19 cellular contexts compared by ENCODE assay signal in the genomic region with DNA sequence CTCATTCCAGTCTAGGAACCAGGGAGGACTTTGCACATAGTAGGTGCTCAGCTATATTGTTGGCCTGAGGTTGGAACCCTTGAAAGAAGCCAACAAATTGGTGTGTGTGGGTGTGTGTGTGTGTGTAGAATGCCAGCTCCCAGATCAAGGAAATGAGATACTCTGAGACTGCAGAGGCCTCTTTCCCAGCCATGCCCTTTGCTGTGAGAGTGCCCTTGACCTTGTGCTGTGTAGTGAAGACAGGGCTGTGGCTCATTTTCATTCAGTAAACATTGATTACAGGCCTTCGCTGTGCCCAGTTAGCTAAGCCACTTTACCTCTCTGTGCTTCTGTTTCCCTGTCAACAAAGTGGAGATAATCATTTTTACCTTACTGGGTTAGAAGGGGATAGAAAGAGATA. TPM values are rescaled to one million over a fixed set of nuclear protein-coding genes. Genes with fewer than 3 reads are reported as not detected.
A peak's percentile ranks its signal among the peaks of the same experiment; 100 is the strongest.
DNase-seq lines count a peak whose midpoint lies in the region; ATAC-seq and TF ChIP-seq lines count a peak whose summit lies in the region.
"Had no signal": no experiment of that assay in that cellular context is flagged by ENCODE, and none has a peak within 500 bp of the region (broad histone marks: within the 10 kb centered on the region; RNA-seq: fewer than 3 reads in every experiment).

No MANE protein-coding gene starts in this region.

- peak; percentile 47 to 61 for ATAC-seq in lower lobe of right lung
- ATAC-seq: PC-3, SK-N-SH treated with all-trans-retinoic acid at 6 μM for 48 hours had no signal

- TF ChIP-seq CTCF in lower lobe of right lung (IDR thresholded peaks at IDR 0.05) (no peak), testis (IDR thresholded peaks at IDR 0.05) (no peak)

- WGBS in testis, 2 donors = 0% methylated on average over 1 of the region's 1 CpG

- H3K27me3 ChIP-seq in lower lobe of right lung (ENCODE audit: low read depth) (no peaks in the 10 kb centered on the region), testis (no peaks in the 10 kb centered on the region)
- H3K27me3 ChIP-seq: BE2C had no signal

- H3K4me1 ChIP-seq in lower lobe of right lung = peaks cover 48% of the 10 kb centered on the region
- H3K4me1 ChIP-seq in testis = peaks cover 45% of the 10 kb centered on the region
- H3K4me1 ChIP-seq: BE2C had no signal

- intact Hi-C loops in lower lobe of right lung (cut with DNase I) (no loop called here), testis (cut with DNase I; ENCODE audit: low total_unique reads) (no loop called here)

- H3K9me3 ChIP-seq in lower lobe of right lung (no peaks in the 10 kb centered on the region), testis (no peaks in the 10 kb centered on the region)
- H3K9me3 ChIP-seq: BE2C had no signal

- TF ChIP-seq POLR2A in testis (IDR thresholded peaks at IDR 0.05) = no peak

- H3K27ac ChIP-seq in lower lobe of right lung (peak overlapping the region; percentile 88), testis (no peak overlapping the region)

- peak overlapping the region; percentile 54 for H3K4me3 ChIP-seq in lower lobe of right lung
- no peak overlapping the region for H3K4me3 ChIP-seq in testis

- DNase-seq in GM03348 (ENCODE audit: low spot score) = peak; percentile 0
- DNase-seq in NCI-H2029 treated with DMSO at 0.1 percent for 48 hours (lab: John Stamatoyannopoulos, UW) = peak; percentile 81
- no peak for DNase-seq in lower lobe of right lung
- DNase-seq in testis = peak; percentile 51
- DNase-seq in SIG-M5 treated with dmso at 0.1 percent for 504 hours (lab: John Stamatoyannopoulos, UW; ENCODE audit: unreplicated experiment) = no peak
- DNase-seq in NCI-H1417 treated with DMSO at 0.1 percent for 48 hours (lab: John Stamatoyannopoulos, UW) = no peak
- no peak for DNase-seq in hippocampal formation (lab: John Stamatoyannopoulos, UW)
- no peak for DNase-seq in NCI-H1436 treated with DMSO at 0.1 percent for 48 hours (lab: John Stamatoyannopoulos, UW)
- DNase-seq: BE2C; CD4-positive, alpha-beta memory T cell; EL; H9; MV-4-11; NCI-H1436; NCI-H69; PC-3 had no signal

- H3K36me3 ChIP-seq in lower lobe of right lung (no peaks in the 10 kb centered on the region), testis (ENCODE audit: low read depth, missing control alignments) (no peaks in the 10 kb centered on the region)
- H3K36me3 ChIP-seq: BE2C had no signal

RNA-seq across cellular contexts. Expression of gene CYP4B1, which starts 3.2 kb away (rescaled TPM):
- 210 TPM for total RNA-seq in lower lobe of right lung
- total RNA-seq in testis = 1 to 10 TPM; 4.3 to 6.1 TPM
- 2.1 TPM for polyA plus RNA-seq in testis (ENCODE audit: insufficient read depth, low read depth, low replicate concordance)
- total RNA-seq: CD4-positive, alpha-beta memory T cell; H9; PC-3 had no signal
- polyA plus RNA-seq: AG04450, IgD-negative memory B cell had no signal

Comparison
In these comparisons a context has a peak if more than half of its experiments do, and no peak if none do; other contexts are left out.
1. DNase-seq: peak in GM03348 (single experiment), NCI-H2029 treated with DMSO at 0.1 percent for 48 hours (single experiment) and testis (single experiment); none in lower lobe of right lung (single experiment), SIG-M5 treated with dmso at 0.1 percent for 504 hours (single experiment), NCI-H1417 treated with DMSO at 0.1 percent for 48 hours (single experiment), hippocampal formation (0 of 2) and NCI-H1436 treated with DMSO at 0.1 percent for 48 hours (single experiment).
2. RNA of gene CYP4B1, which starts 3.2 kb away (total RNA-seq): 210 TPM in lower lobe of right lung (single experiment); 4.3 to 6.1 TPM in testis; every median in the first group is over 10 times any median in the second.